ENCODE assay signal across 1 cellular context in the genomic region with DNA sequence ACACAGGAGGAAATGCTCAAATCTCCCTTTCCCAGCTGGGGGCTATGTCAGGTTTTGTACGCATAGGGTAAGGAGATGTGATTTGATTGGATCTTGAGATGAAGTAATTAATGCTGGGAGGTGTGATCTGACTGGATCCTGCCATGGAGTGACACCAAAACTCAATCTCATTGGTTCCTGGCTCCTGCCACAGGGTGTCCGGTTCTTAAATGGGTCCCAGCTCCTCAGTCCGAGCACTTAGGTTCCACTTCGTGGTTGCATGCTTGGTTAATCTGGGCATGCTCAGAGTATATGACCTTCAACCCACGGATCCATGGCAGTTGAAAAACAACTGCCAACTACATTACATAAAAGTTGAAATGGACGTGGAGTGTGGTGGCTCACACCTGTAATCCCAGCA.
A peak's percentile ranks its signal among the peaks of the same experiment; 100 is the strongest.
TF ChIP-seq lines count a peak whose summit lies in the region.

No MANE protein-coding gene starts in this region.

TF ChIP-seq in H1, 55 proteins besides CTCF, POLR2A, EP300 and RAD21:
- no peak for TF ChIP-seq TBP (IDR thresholded peaks at IDR 0.05; ENCODE audit: low read depth, low read length)
- TF ChIP-seq SP1 (IDR thresholded peaks at IDR 0.05; ENCODE audit: low read depth, low read length), result 0 out of 2 replicates have a peak, but pooled peaks have one; percentile 17
TF ChIP-seq in H1: peak in this region for 1.
